8 cellular contexts compared by ENCODE assay signal in genomic region chr21:25708467-25709065, GRCh38. TPM values are rescaled to one million over a fixed set of nuclear protein-coding genes. Genes with fewer than 3 reads are reported as not detected.
DNase-seq lines count a peak whose midpoint lies in the region; ATAC-seq and TF ChIP-seq lines count a peak whose summit lies in the region.

No MANE protein-coding gene starts in this region.

- POLR2A ChIA-PET in HEK293T (lab: Yijun Ruan, JAX) (no interaction called here), OCI-LY7 (lab: Charles Lee) (interaction anchor here (0.6 to 1.6 kb wide), 3 partner anchors 12 to 101 kb away, joined by 3 to 4 read pairs (median 3); no protein-coding TSS in a partner anchor)

- H3K9me3 ChIP-seq in OCI-LY7 (ENCODE audit: low read length), result no peaks in the 10 kb centered on the region

- H3K4me2 ChIP-seq in OCI-LY7 (ENCODE audit: low read length), result no peak overlapping the region

- H3K4me3 ChIP-seq in OCI-LY7 (ENCODE audit: low read depth, low read length, poor library complexity, severe bottlenecking), result no peak overlapping the region

- H2AFZ ChIP-seq in OCI-LY7 (ENCODE audit: low read length), result no peak overlapping the region

- no peak overlapping the region for H3K27ac Mint-ChIP-seq in activated T-cell treated with anti-CD3 and anti-CD28 coated beads, Interleukin-2, amount 50 U/mL, for 72 hours

- CTCF ChIA-PET in HEK293T (lab: Yijun Ruan, JAX) (interaction anchor here (0.7 to 2.3 kb wide), 4 partner anchors 10 to 295 kb away, joined by 3 to 13 read pairs (median 4); no protein-coding TSS in a partner anchor), OCI-LY7 (lab: Charles Lee; ENCODE audit: unreplicated experiment) (no interaction called here)

- H3K4me1 Mint-ChIP-seq in activated T-cell treated with anti-CD3 and anti-CD28 coated beads, Interleukin-2, amount 50 U/mL, for 72 hours (ENCODE audit: low read depth), result peaks cover 5% of the 10 kb centered on the region

- no peaks in the 10 kb centered on the region for H3K9me3 Mint-ChIP-seq in activated T-cell treated with anti-CD3 and anti-CD28 coated beads, Interleukin-2, amount 50 U/mL, for 72 hours

- no peaks in the 10 kb centered on the region for H3K9me2 ChIP-seq in OCI-LY7 (ENCODE audit: insufficient read depth, low read length)

- H4K20me1 ChIP-seq in OCI-LY7 (ENCODE audit: insufficient read depth, low read length), result no peaks in the 10 kb centered on the region

- H3K36me3 Mint-ChIP-seq in activated T-cell treated with anti-CD3 and anti-CD28 coated beads, Interleukin-2, amount 50 U/mL, for 72 hours (ENCODE audit: insufficient read depth in 2 of 2), result no peaks in the 10 kb centered on the region

- BruUV-seq in OCI-LY7 (replicated peaks; lab: Mats Ljungman, UMichigan), result no TSS peak

- no peaks in the 10 kb centered on the region for H3K4me1 ChIP-seq in OCI-LY7 (ENCODE audit: insufficient read depth, low read length, poor library complexity, severe bottlenecking)
- no peaks in the 10 kb centered on the region for H3K4me1 ChIP-seq in foreskin keratinocyte

- no peak for ATAC-seq in activated T-cell treated with anti-CD3 and anti-CD28 coated beads, Interleukin-2, amount 50 U/mL, for 72 hours (replicated peaks in 1 of 2)
- ATAC-seq in foreskin keratinocyte (no peak), GM21447 (IDR thresholded peaks at IDR 0.05; ENCODE audit: unreplicated experiment) (no peak), HG03097 (IDR thresholded peaks at IDR 0.05; ENCODE audit: low FRiP score, unreplicated experiment) (no peak)

- no peaks in the 10 kb centered on the region for H3K36me3 ChIP-seq in OCI-LY7 (ENCODE audit: insufficient read depth, low read length)

- TF ChIP-seq CTCF in OCI-LY7 (conservative IDR thresholded peaks at IDR 0.05; ENCODE audit: low read length) (peak; percentile 95), foreskin keratinocyte (conservative IDR thresholded peaks at IDR 0.05) (peak; percentile 77)

- H3K4me3 Mint-ChIP-seq in activated T-cell treated with anti-CD3 and anti-CD28 coated beads, Interleukin-2, amount 50 U/mL, for 72 hours, result no peak overlapping the region

- no peaks in the 10 kb centered on the region for H3K27me3 Mint-ChIP-seq in activated T-cell treated with anti-CD3 and anti-CD28 coated beads, Interleukin-2, amount 50 U/mL, for 72 hours (ENCODE audit: low read depth)

- intact Hi-C loops in OCI-LY7 (cut with micrococcal nuclease; ENCODE audit: unreplicated experiment), result loop anchor here (1.0 to 5.0 kb wide), 2 partner anchors 94 to 100 kb away; no protein-coding TSS in a partner anchor

- H3K27ac ChIP-seq in OCI-LY7 (ENCODE audit: low read depth, low read length, poor library complexity, severe bottlenecking), result no peak overlapping the region
- no peak overlapping the region for H3K27ac ChIP-seq in foreskin keratinocyte

- DNase-seq in D341Med (ENCODE audit: low spot score) (peak; percentile 44), HEK293T (ENCODE audit: extremely low spot score) (peak; percentile 39), OCI-LY7 (ENCODE audit: low spot score) (peak; percentile 60), foreskin keratinocyte (peak in 1 of 2 donors; percentile 8), renal cortical epithelial cell (ENCODE audit: low read depth) (peak; percentile 25)
- DNase-seq in activated T-cell treated with anti-CD3 and anti-CD28 coated beads, Interleukin-2, amount 50 U/mL, for 72 hours, result peak; percentile 31 to 36

- no peaks in the 10 kb centered on the region for H3K27me3 ChIP-seq in foreskin keratinocyte

- H3K79me2 ChIP-seq in OCI-LY7 (ENCODE audit: insufficient read depth, low read depth, low read length), result no peaks in the 10 kb centered on the region

TF ChIP-seq in HEK293T, 16 proteins besides CTCF, POLR2A, EP300 and RAD21:
- TF ChIP-seq ZNF384 (IDR thresholded peaks at IDR 0.05) (no peak), L3MBTL2 (conservative IDR thresholded peaks at IDR 0.05) (no peak), SUZ12 (IDR thresholded peaks at IDR 0.05) (no peak), SP1 (IDR thresholded peaks at IDR 0.05) (no peak), PKNOX1 (IDR thresholded peaks at IDR 0.05) (no peak), FOXK2 (IDR thresholded peaks at IDR 0.05) (no peak), FOXM1 (IDR thresholded peaks at IDR 0.05; ENCODE audit: borderline replicate concordance) (no peak), CTBP1 (IDR thresholded peaks at IDR 0.05; ENCODE audit: borderline replicate concordance) (no peak), LEF1 (IDR thresholded peaks at IDR 0.05; ENCODE audit: borderline replicate concordance) (no peak), BHLHE40 (IDR thresholded peaks at IDR 0.05; ENCODE audit: borderline replicate concordance) (no peak), ELF4 (IDR thresholded peaks at IDR 0.05) (no peak), FOXA1 (IDR thresholded peaks at IDR 0.05) (no peak), ARNT (IDR thresholded peaks at IDR 0.05) (no peak), HDGF (IDR thresholded peaks at IDR 0.05; ENCODE audit: borderline replicate concordance) (no peak), TARDBP (IDR thresholded peaks at IDR 0.05) (no peak), NFRKB (IDR thresholded peaks at IDR 0.05) (no peak)

RNA-seq across cellular contexts. Expression of gene ATP5PF, which starts 26.1 kb away (rescaled TPM):
- total RNA-seq in OCI-LY7 (2014; rRNA removed; shearing (Covaris generic)), result 70.6 and 83.8 TPM in 2 replicates
- total RNA-seq in OCI-LY7 (2022) (145 and 164 TPM in 2 replicates), foreskin keratinocyte (118 and 136 TPM in 2 replicates), renal cortical epithelial cell (63.0 and 120 TPM in 2 replicates)
- total RNA-seq in activated T-cell treated with anti-CD3 and anti-CD28 coated beads, Interleukin-2, amount 50 U/mL, for 72 hours, result 10 to 100 TPM; 90.0 to 92.1 TPM
- polyA plus RNA-seq in foreskin keratinocyte, result 280 and 291 TPM in 2 replicates

RNA-seq across cellular contexts. Expression of gene GABPA, which starts 26.2 kb away (rescaled TPM):
- total RNA-seq in OCI-LY7 (2014; rRNA removed; shearing (Covaris generic)), result 21.9 and 22.2 TPM in 2 replicates
- total RNA-seq in OCI-LY7 (2022) (33.2 and 33.6 TPM in 2 replicates), foreskin keratinocyte (13.6 and 14.4 TPM in 2 replicates), renal cortical epithelial cell (22.4 and 27.0 TPM in 2 replicates)
- total RNA-seq in activated T-cell treated with anti-CD3 and anti-CD28 coated beads, Interleukin-2, amount 50 U/mL, for 72 hours, result 10 to 100 TPM; 27.3 to 29.7 TPM
- polyA plus RNA-seq in foreskin keratinocyte, result 3.9 and 4.5 TPM in 2 replicates
